17 cellular contexts compared by ENCODE assay signal in the genomic region with DNA sequence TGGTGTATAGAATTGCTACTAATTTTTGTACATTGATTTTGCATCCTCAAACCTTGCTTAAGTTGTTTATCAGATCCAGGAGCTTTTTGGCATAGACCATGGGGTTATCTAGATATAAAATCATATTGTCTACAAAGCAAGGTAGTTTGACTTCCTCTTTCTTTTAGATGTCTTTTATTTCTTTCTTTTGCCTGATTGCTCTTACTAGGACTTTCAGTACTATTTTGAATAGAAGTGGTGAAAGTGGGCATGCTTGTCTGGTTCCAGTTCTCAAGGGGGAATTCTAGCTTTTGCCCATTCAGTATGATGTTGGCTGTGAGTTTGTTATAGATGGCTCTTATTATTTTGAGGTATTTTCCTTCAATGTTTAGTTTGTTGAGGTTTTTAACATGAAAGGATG.
DNase-seq lines count a peak whose midpoint lies in the region; ATAC-seq and TF ChIP-seq lines count a peak whose summit lies in the region.
"Had no signal": no experiment of that assay in that cellular context is flagged by ENCODE, and none has a peak within 500 bp of the region (broad histone marks: within the 10 kb centered on the region; RNA-seq: fewer than 3 reads in every experiment).

No MANE protein-coding gene starts in this region.

- peak overlapping the region; percentile 21 for H3K4me2 ChIP-seq in OCI-LY3 (ENCODE audit: low read length)

- H3K27ac ChIP-seq in OCI-LY3 (ENCODE audit: low read length) (no peak overlapping the region), breast epithelium (no peak overlapping the region)
- H3K27ac ChIP-seq: upper lobe of right lung had no signal

- ATAC-seq in GM18867 (IDR thresholded peaks at IDR 0.05; ENCODE audit: unreplicated experiment) = peak; percentile 61
- ATAC-seq in GM21619 (IDR thresholded peaks at IDR 0.05; ENCODE audit: unreplicated experiment) = peak; percentile 52
- peak; percentile 57 for ATAC-seq in HG03103 (IDR thresholded peaks at IDR 0.05; ENCODE audit: low read depth, unreplicated experiment)
- ATAC-seq: activated CD4-positive, alpha-beta T cell treated with anti-CD3 and anti-CD28 coated beads for 36 hours; left lobe of liver; upper lobe of right lung had no signal

- H3K79me2 ChIP-seq in OCI-LY3 (ENCODE audit: low read length) = no peaks in the 10 kb centered on the region

- in situ Hi-C loops in KBM-7 (cut with MboI; ENCODE audit: low pct_unique_long_range_greater_than_20kb, low sequenced_read_pairs) = no loop called here

- TF ChIP-seq POLR2A in breast epithelium (IDR thresholded peaks at IDR 0.05) = no peak

- DNase-seq in NCI-H82 treated with DMSO at 0.1 percent for 48 hours (lab: John Stamatoyannopoulos, UW; ENCODE audit: unreplicated experiment) = no peak
- no peak for DNase-seq in KBM-7
- no peak for DNase-seq in midbrain (lab: John Stamatoyannopoulos, UW)
- no peak for DNase-seq in breast epithelium (ENCODE audit: low spot score in 2 of 2)
- DNase-seq: activated CD4-positive, alpha-beta T cell treated with anti-CD3 and anti-CD28 coated beads for 36 hours; cerebellar nuclear complex; GF-D8; Kasumi-1; NCI-H1436 treated with DMSO at 0.1 percent for 48 hours; SHP77 treated with DMSO at 0.1 percent for 48 hours; upper lobe of right lung had no signal

- intact Hi-C loops in breast epithelium (cut with DNase I; ENCODE audit: low total_unique reads) = no loop called here

- H3K9ac ChIP-seq in OCI-LY3 (ENCODE audit: low read length) = no peak overlapping the region

- H4K20me1 ChIP-seq in OCI-LY3 (ENCODE audit: insufficient read depth, low read length) = no peaks in the 10 kb centered on the region

- TF ChIP-seq CTCF in OCI-LY3 (IDR thresholded peaks at IDR 0.05; ENCODE audit: low read depth, low read length) (no peak), breast epithelium (IDR thresholded peaks at IDR 0.05) (no peak)

- no peaks in the 10 kb centered on the region for H3K9me3 ChIP-seq in OCI-LY3 (ENCODE audit: insufficient read depth, low read length)
- H3K9me3 ChIP-seq in breast epithelium = no peaks in the 10 kb centered on the region
- H3K9me3 ChIP-seq: HAP-1, upper lobe of right lung had no signal

- H3K4me1 ChIP-seq in OCI-LY3 (ENCODE audit: low read length) = peaks cover 29% of the 10 kb centered on the region
- no peaks in the 10 kb centered on the region for H3K4me1 ChIP-seq in breast epithelium
- H3K4me1 ChIP-seq: HAP-1, upper lobe of right lung had no signal

- H3K27me3 ChIP-seq in OCI-LY3 (ENCODE audit: low read depth, low read length) (peaks cover 43% of the 10 kb centered on the region), breast epithelium (no peaks in the 10 kb centered on the region)
- H3K27me3 ChIP-seq: upper lobe of right lung had no signal

- H3K4me3 ChIP-seq in OCI-LY3 (ENCODE audit: low read length) (no peak overlapping the region), breast epithelium (no peak overlapping the region)
- H3K4me3 ChIP-seq: HAP-1, upper lobe of right lung had no signal

- H3K36me3 ChIP-seq in OCI-LY3 (replicated peaks; ENCODE audit: low read depth, low read length) (peaks cover 4% of the 10 kb centered on the region), breast epithelium (no peaks in the 10 kb centered on the region)
- H3K36me3 ChIP-seq: HAP-1, upper lobe of right lung had no signal

- no peak overlapping the region for H2AFZ ChIP-seq in OCI-LY3 (ENCODE audit: low read depth, low read length)
